In genomic region chr15:39628131-39628482, GRCh38 we compare ENCODE assay signal across 1 cellular context.
TF ChIP-seq lines count a peak whose summit lies in the region.

No MANE protein-coding gene starts in this region.

TF ChIP-seq in endothelial cell of umbilical vein, 7 proteins besides CTCF, POLR2A, EP300 and RAD21 (continued from another document):
- TF ChIP-seq MAX (IDR thresholded peaks at IDR 0.05; ENCODE audit: insufficient read depth, insufficient read length), result no peak
